Comparison of ENCODE assay signal across 1 cellular context in genomic region chr19:58556633-58557252, GRCh38.
TF ChIP-seq lines count a peak whose summit lies in the region.

No MANE protein-coding gene starts in this region.

TF ChIP-seq in HepG2, 621 proteins besides CTCF, POLR2A, EP300 and RAD21:
- no peak for TF ChIP-seq ZNF558 (CRISPR knock-in tag; IDR thresholded peaks at IDR 0.05; ENCODE audit: borderline replicate concordance)
- no peak for TF ChIP-seq PATZ1 (CRISPR knock-in tag; IDR thresholded peaks at IDR 0.05)
- no peak for TF ChIP-seq SNAI1 (CRISPR knock-in tag; IDR thresholded peaks at IDR 0.05; ENCODE audit: borderline replicate concordance)
- no peak for TF ChIP-seq ZNF33A (CRISPR knock-in tag; IDR thresholded peaks at IDR 0.05; ENCODE audit: borderline replicate concordance)
- TF ChIP-seq ZSCAN25 (CRISPR knock-in tag; IDR thresholded peaks at IDR 0.05): no peak
- TF ChIP-seq GABPA (IDR thresholded peaks at IDR 0.05; ENCODE audit: low read depth, low read length): no peak
- TF ChIP-seq GABPA (CRISPR knock-in tag; IDR thresholded peaks at IDR 0.05; ENCODE audit: low read depth): no peak
- TF ChIP-seq ZNF343 (CRISPR knock-in tag; IDR thresholded peaks at IDR 0.05): no peak
- TF ChIP-seq, protein P1, sequence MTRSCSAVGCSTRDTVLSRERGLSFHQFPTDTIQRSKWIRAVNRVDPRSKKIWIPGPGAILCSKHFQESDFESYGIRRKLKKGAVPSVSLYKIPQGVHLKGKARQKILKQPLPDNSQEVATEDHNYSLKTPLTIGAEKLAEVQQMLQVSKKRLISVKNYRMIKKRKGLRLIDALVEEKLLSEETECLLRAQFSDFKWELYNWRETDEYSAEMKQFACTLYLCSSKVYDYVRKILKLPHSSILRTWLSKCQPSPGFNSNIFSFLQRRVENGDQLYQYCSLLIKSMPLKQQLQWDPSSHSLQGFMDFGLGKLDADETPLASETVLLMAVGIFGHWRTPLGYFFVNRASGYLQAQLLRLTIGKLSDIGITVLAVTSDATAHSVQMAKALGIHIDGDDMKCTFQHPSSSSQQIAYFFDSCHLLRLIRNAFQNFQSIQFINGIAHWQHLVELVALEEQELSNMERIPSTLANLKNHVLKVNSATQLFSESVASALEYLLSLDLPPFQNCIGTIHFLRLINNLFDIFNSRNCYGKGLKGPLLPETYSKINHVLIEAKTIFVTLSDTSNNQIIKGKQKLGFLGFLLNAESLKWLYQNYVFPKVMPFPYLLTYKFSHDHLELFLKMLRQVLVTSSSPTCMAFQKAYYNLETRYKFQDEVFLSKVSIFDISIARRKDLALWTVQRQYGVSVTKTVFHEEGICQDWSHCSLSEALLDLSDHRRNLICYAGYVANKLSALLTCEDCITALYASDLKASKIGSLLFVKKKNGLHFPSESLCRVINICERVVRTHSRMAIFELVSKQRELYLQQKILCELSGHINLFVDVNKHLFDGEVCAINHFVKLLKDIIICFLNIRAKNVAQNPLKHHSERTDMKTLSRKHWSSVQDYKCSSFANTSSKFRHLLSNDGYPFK (CRISPR knock-in tag; IDR thresholded peaks at IDR 0.05; ENCODE audit: borderline replicate concordance): no peak
- no peak for TF ChIP-seq PHF20 (CRISPR knock-in tag; IDR thresholded peaks at IDR 0.05)
- TF ChIP-seq SCMH1 (CRISPR knock-in tag; IDR thresholded peaks at IDR 0.05; ENCODE audit: borderline replicate concordance): no peak
- no peak for TF ChIP-seq ATM (IDR thresholded peaks at IDR 0.05; ENCODE audit: borderline replicate concordance)
- TF ChIP-seq RORA (CRISPR knock-in tag; IDR thresholded peaks at IDR 0.05): no peak
- no peak for TF ChIP-seq MED13 (CRISPR knock-in tag; IDR thresholded peaks at IDR 0.05)
- TF ChIP-seq ZNF20 (CRISPR knock-in tag; IDR thresholded peaks at IDR 0.05): no peak
